Comparison of ENCODE assay signal across 18 cellular contexts in the genomic region with DNA sequence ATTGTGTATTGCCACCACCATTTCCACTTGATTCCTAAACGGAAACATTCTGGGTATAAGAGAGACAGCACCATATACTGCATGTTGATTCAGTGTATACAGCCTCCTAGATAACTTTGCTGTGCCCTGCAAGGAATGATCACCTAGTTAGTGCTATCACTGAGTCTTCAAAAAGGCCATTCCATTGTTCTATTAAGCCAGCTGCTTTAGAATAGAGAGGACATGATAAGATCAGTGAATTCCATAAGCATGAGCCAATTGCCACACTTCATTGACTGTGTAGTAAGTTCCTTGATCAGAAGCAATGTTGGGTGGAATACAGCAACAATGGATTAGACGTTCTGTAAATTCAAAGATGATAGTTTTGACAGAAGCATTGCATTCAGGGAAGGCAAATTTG.
DNase-seq lines count a peak whose midpoint lies in the region; ATAC-seq and TF ChIP-seq lines count a peak whose summit lies in the region.
"Had no signal": no experiment of that assay in that cellular context is flagged by ENCODE, and none has a peak within 500 bp of the region (broad histone marks: within the 10 kb centered on the region; RNA-seq: fewer than 3 reads in every experiment).

No MANE protein-coding gene starts in this region.

- no peak overlapping the region for H2BK5ac ChIP-seq in trophoblast cell (ENCODE audit: low read depth, low read length, poor library complexity)

- H3K36me3 ChIP-seq in adipocyte (ENCODE audit: control insufficient read depth, insufficient read depth, low read length, severe bottlenecking) (no peaks in the 10 kb centered on the region), trophoblast cell (ENCODE audit: control insufficient read depth in 1 of 2, insufficient read depth in 2 of 2, low read length in 2 of 2) (no peaks in the 10 kb centered on the region)
- H3K36me3 ChIP-seq: BLaER1, MG63, SJSA1 had no signal

- no peaks in the 10 kb centered on the region for H3K4me1 Mint-ChIP-seq in chondrocyte (ENCODE audit: low read depth)
- H3K4me1 Mint-ChIP-seq: CD8-positive, alpha-beta memory T cell had no signal

- no peaks in the 10 kb centered on the region for H3K79me2 ChIP-seq in trophoblast cell (ENCODE audit: control insufficient read depth, insufficient read depth, low read length, poor library complexity)

- no peaks in the 10 kb centered on the region for H3K9me3 Mint-ChIP-seq in chondrocyte (ENCODE audit: low read depth)

- no peak overlapping the region for H2AFZ ChIP-seq in trophoblast cell (ENCODE audit: insufficient read depth, low read length, poor library complexity)

- H4K12ac ChIP-seq in trophoblast cell (ENCODE audit: low read depth, low read length): no peak overlapping the region

- H3K9me3 ChIP-seq in adipocyte (ENCODE audit: control insufficient read depth, low read length): no peaks in the 10 kb centered on the region
- H3K9me3 ChIP-seq in trophoblast cell (ENCODE audit: insufficient read depth, low read depth, low read length): no peaks in the 10 kb centered on the region
- H3K9me3 ChIP-seq: BLaER1, MG63 had no signal

- H3K27ac ChIP-seq in trophoblast cell (ENCODE audit: low read depth, low read length): no peak overlapping the region
- H3K27ac ChIP-seq: BLaER1, KMS-11, RWPE1, SJSA1 had no signal

- no peak overlapping the region for H3K14ac ChIP-seq in trophoblast cell (ENCODE audit: low read length)

- H3K27me3 Mint-ChIP-seq in chondrocyte (ENCODE audit: low read depth): no peaks in the 10 kb centered on the region
- H3K27me3 Mint-ChIP-seq: CD8-positive, alpha-beta memory T cell had no signal

- peak; percentile 56 for DNase-seq in ELR (ENCODE audit: low read depth)
- DNase-seq in adipocyte (ENCODE audit: low read depth): peak; percentile 41
- peak; percentile 5 for DNase-seq in fibroblast of pulmonary artery (ENCODE audit: low read depth)
- DNase-seq in trophoblast cell: peak; percentile 55 to 81
- DNase-seq in chondrocyte (ENCODE audit: low spot score): no peak
- DNase-seq in NCI-H187 (lab: John Stamatoyannopoulos, UW): no peak
- DNase-seq: CD8-positive, alpha-beta memory T cell; HCEC 1CT; MG63; NCI-H1694 treated with DMSO at 0.1 percent for 48 hours; NCI-H2227 treated with DMSO at 0.1 percent for 48 hours; NCI-H526 treated with DMSO at 0.1 percent for 48 hours had no signal

- no peak overlapping the region for H4K8ac ChIP-seq in trophoblast cell (ENCODE audit: low read depth, low read length)

- no peaks in the 10 kb centered on the region for H3K27me3 ChIP-seq in adipocyte (replicated peaks; ENCODE audit: control insufficient read depth, insufficient read depth, low read length)
- H3K27me3 ChIP-seq in trophoblast cell (ENCODE audit: insufficient read depth, low read length): no peaks in the 10 kb centered on the region
- H3K27me3 ChIP-seq: BLaER1, MG63, SJSA1 had no signal

- no peak overlapping the region for H3K27ac Mint-ChIP-seq in chondrocyte (ENCODE audit: unreplicated experiment)
- H3K27ac Mint-ChIP-seq: CD8-positive, alpha-beta memory T cell had no signal

- no peak overlapping the region for H3K4ac ChIP-seq in trophoblast cell (ENCODE audit: low read depth, low read length)

- H2AK5ac ChIP-seq in trophoblast cell (ENCODE audit: low read length): no peak overlapping the region

- no peak overlapping the region for H2BK12ac ChIP-seq in trophoblast cell (ENCODE audit: low read length)

- H3K18ac ChIP-seq in trophoblast cell (ENCODE audit: low read length): no peak overlapping the region

- no peak overlapping the region for H3K23ac ChIP-seq in trophoblast cell (ENCODE audit: low read length)

- no peaks in the 10 kb centered on the region for H3K79me1 ChIP-seq in trophoblast cell (ENCODE audit: low read length)

- H3K4me3 Mint-ChIP-seq in chondrocyte (ENCODE audit: unreplicated experiment): no peak overlapping the region
- H3K4me3 Mint-ChIP-seq: CD8-positive, alpha-beta memory T cell had no signal

- no peak overlapping the region for H2BK120ac ChIP-seq in trophoblast cell (ENCODE audit: insufficient read depth, low read length, poor library complexity)

- no CpG with 5 or more reads among the region's 2 CpGs for WGBS in trophoblast cell (ENCODE audit: extremely low coverage, insufficient coverage, insufficient read length)

- H3K9ac ChIP-seq in adipocyte (ENCODE audit: low read length) (no peak overlapping the region), trophoblast cell (ENCODE audit: low read length) (no peak overlapping the region)
- H3K9ac ChIP-seq: BLaER1, KMS-11 had no signal

- no peak overlapping the region for H4K91ac ChIP-seq in trophoblast cell (ENCODE audit: low read depth, low read length)

- ATAC-seq in HG03108 (IDR thresholded peaks at IDR 0.05; ENCODE audit: unreplicated experiment): no peak
- ATAC-seq: HepG2 had no signal

- H3K4me1 ChIP-seq in adipocyte (ENCODE audit: control insufficient read depth, insufficient read depth, low read length): no peaks in the 10 kb centered on the region
- no peaks in the 10 kb centered on the region for H3K4me1 ChIP-seq in trophoblast cell (ENCODE audit: control insufficient read depth in 1 of 2, insufficient read depth in 2 of 2, low read length in 2 of 2)
- H3K4me1 ChIP-seq: BLaER1, SJSA1 had no signal

- H3K4me2 ChIP-seq in trophoblast cell (ENCODE audit: low read length): no peak overlapping the region
- H3K4me2 ChIP-seq: BLaER1, KMS-11 had no signal

- H3K4me3 ChIP-seq in adipocyte (ENCODE audit: low read length): no peak overlapping the region
- no peak overlapping the region for H3K4me3 ChIP-seq in fibroblast of pulmonary artery (replicated peaks; ENCODE audit: low read depth, low read length)
- no peak overlapping the region for H3K4me3 ChIP-seq in trophoblast cell (ENCODE audit: low read depth, low read length)
- H3K4me3 ChIP-seq: BLaER1, MG63, SJSA1 had no signal

- H3K36me3 Mint-ChIP-seq in chondrocyte (ENCODE audit: low read depth): no peaks in the 10 kb centered on the region
- H3K36me3 Mint-ChIP-seq: CD8-positive, alpha-beta memory T cell had no signal

- no peak for TF ChIP-seq CTCF in fibroblast of pulmonary artery (IDR thresholded peaks at IDR 0.05; ENCODE audit: low read length, missing control alignments)
- no peak for TF ChIP-seq CTCF in chondrocyte (IDR thresholded peaks at IDR 0.05)

Comparison
In these comparisons a context has a peak if more than half of its experiments do, and no peak if none do; other contexts are left out.
1. DNase-seq: peak in ELR (single experiment), adipocyte (single experiment), fibroblast of pulmonary artery (single experiment) and trophoblast cell (2 of 2); none in chondrocyte (single experiment) and NCI-H187 (0 of 2).